21 cellular contexts compared by ENCODE assay signal in genomic region chr17:32508926-32509325, GRCh38.
"Had no signal": no experiment of that assay in that cellular context is flagged by ENCODE, and none has a peak within 500 bp of the region (broad histone marks: within the 10 kb centered on the region; RNA-seq: fewer than 3 reads in every experiment).

No MANE protein-coding gene starts in this region.

- H3K36me3 Mint-ChIP-seq: stimulated activated naive B cell treated with anti-CD40 and anti-IgM and Interleukin-4, amounts not matched to agents 10 μg/mL and 1 μg/mL and 100 μg/mL, for 72 hours had no signal

- H3K9me3 Mint-ChIP-seq: dendritic cell treated with granulocyte-macrophage colony-stimulating factor and Interleukin-4, amounts not matched to agents 40 ng/mL and 50 ng/mL, for 4 days; effector memory CD8-positive, alpha-beta T cell; immature natural killer cell; stimulated activated naive B cell treated with anti-CD40 and anti-IgM and Interleukin-4, amounts not matched to agents 10 μg/mL and 1 μg/mL and 100 μg/mL, for 72 hours; stimulated activated naive CD8-positive, alpha-beta T cell treated with anti-CD3 and anti-CD28 coated beads, Interleukin-15, amount 100 ng/mL, for 72 hours had no signal

- H3K27ac Mint-ChIP-seq: dendritic cell treated with granulocyte-macrophage colony-stimulating factor and Interleukin-4, amounts not matched to agents 40 ng/mL and 50 ng/mL, for 4 days; stimulated activated naive B cell treated with anti-CD40 and anti-IgM and Interleukin-4, amounts not matched to agents 10 μg/mL and 1 μg/mL and 100 μg/mL, for 72 hours; stimulated activated naive CD8-positive, alpha-beta T cell treated with anti-CD3 and anti-CD28 coated beads, Interleukin-15, amount 100 ng/mL, for 72 hours had no signal

- H3K27ac ChIP-seq: epithelial cell of prostate, esophagus muscularis mucosa, left ventricle myocardium inferior, lower lobe of right lung, ovary, right atrium auricular region, sigmoid colon, skin epidermis, thoracic aorta, transverse colon had no signal

- ATAC-seq: effector memory CD8-positive, alpha-beta T cell; left cardiac atrium; lower lobe of right lung; stimulated activated naive B cell treated with anti-CD40 and anti-IgM and Interleukin-4, amounts not matched to agents 10 μg/mL and 1 μg/mL and 100 μg/mL, for 72 hours; stimulated activated naive CD8-positive, alpha-beta T cell treated with anti-CD3 and anti-CD28 coated beads, Interleukin-15, amount 100 ng/mL, for 72 hours had no signal

- DNase-seq: effector memory CD8-positive, alpha-beta T cell; immature natural killer cell; left cardiac atrium; left ventricle myocardium inferior; lower lobe of right lung; mesenchymal stem cell; midbrain; nucleus accumbens; ovary; sigmoid colon; stimulated activated CD4-positive, alpha-beta T cell treated with anti-CD3 and anti-CD28 coated beads, Interleukin-2, amount 100 ng/mL, for 24 hours; stimulated activated CD4-positive, alpha-beta T cell treated with anti-CD3 and anti-CD28 coated beads, Interleukin-4, amount 100 ng/mL, for 4 hours; stimulated activated naive B cell treated with anti-CD40 and anti-IgM and Interleukin-4, amounts not matched to agents 10 μg/mL and 1 μg/mL and 100 μg/mL, for 72 hours; stimulated activated naive CD8-positive, alpha-beta T cell treated with anti-CD3 and anti-CD28 coated beads, Interleukin-15, amount 100 ng/mL, for 72 hours; transverse colon had no signal

- H3K4me3 Mint-ChIP-seq: dendritic cell treated with granulocyte-macrophage colony-stimulating factor and Interleukin-4, amounts not matched to agents 40 ng/mL and 50 ng/mL, for 4 days; effector memory CD8-positive, alpha-beta T cell; stimulated activated naive B cell treated with anti-CD40 and anti-IgM and Interleukin-4, amounts not matched to agents 10 μg/mL and 1 μg/mL and 100 μg/mL, for 72 hours; stimulated activated naive CD8-positive, alpha-beta T cell treated with anti-CD3 and anti-CD28 coated beads, Interleukin-15, amount 100 ng/mL, for 72 hours had no signal

- H3K27me3 Mint-ChIP-seq: effector memory CD8-positive, alpha-beta T cell; stimulated activated naive CD8-positive, alpha-beta T cell treated with anti-CD3 and anti-CD28 coated beads, Interleukin-15, amount 100 ng/mL, for 72 hours had no signal
